Comparison of ENCODE assay signal across 16 cellular contexts in genomic region chr14:105979446-105979845, GRCh38.
A peak's percentile ranks its signal among the peaks of the same experiment; 100 is the strongest.
DNase-seq lines count a peak whose midpoint lies in the region; ATAC-seq lines count a peak whose summit lies in the region.
"Had no signal": no experiment of that assay in that cellular context is flagged by ENCODE, and none has a peak within 500 bp of the region (broad histone marks: within the 10 kb centered on the region; RNA-seq: fewer than 3 reads in every experiment).

No MANE protein-coding gene starts in this region.

- ATAC-seq in HG03039 (IDR thresholded peaks at IDR 0.05; ENCODE audit: unreplicated experiment): no peak
- ATAC-seq: GM23338 had no signal

- DNase-seq in NCI-H1417 (lab: John Stamatoyannopoulos, UW) (peak in 2 of 3 experiments; percentile 37 to 72), NCI-H1417 treated with DMSO at 0.1 percent for 48 hours (lab: John Stamatoyannopoulos, UW) (no peak), NCI-H1694 (lab: John Stamatoyannopoulos, UW) (peak; percentile 99), NCI-H69 (lab: John Stamatoyannopoulos, UW) (peak; percentile 89), NK-92 (lab: John Stamatoyannopoulos, UW; ENCODE audit: unreplicated experiment) (no peak), COLO829 (ENCODE audit: low spot score) (no peak), T-helper 9 cell (no peak)
- DNase-seq: CD4-positive, CD25-positive, alpha-beta regulatory T cell; HCEC 1CT; Karpas-422; NCI-H1048; NCI-H187; PC-9; SJCRH30 had no signal

Comparison
In these comparisons a context has a peak if more than half of its experiments do, and no peak if none do; other contexts are left out.
1. DNase-seq: peak in NCI-H1417 (2 of 3), NCI-H1694 (single experiment) and NCI-H69 (single experiment); none in NCI-H1417 treated with DMSO at 0.1 percent for 48 hours (single experiment), NK-92 (single experiment), COLO829 (single experiment) and T-helper 9 cell (single experiment).